25 cellular contexts compared by ENCODE assay signal in genomic region chr16:20818929-20819585, GRCh38. TPM values are rescaled to one million over a fixed set of nuclear protein-coding genes. Genes with fewer than 3 reads are reported as not detected.
DNase-seq lines count a peak whose midpoint lies in the region; ATAC-seq, FAIRE-seq and TF ChIP-seq lines count a peak whose summit lies in the region.
"Had no signal": no experiment of that assay in that cellular context is flagged by ENCODE, and none has a peak within 500 bp of the region (broad histone marks: within the 10 kb centered on the region; RNA-seq: fewer than 3 reads in every experiment).

No MANE protein-coding gene starts in this region.

- no peak overlapping the region for H3K27ac ChIP-seq in SK-N-SH (ENCODE audit: low read depth in 2 of 2, low read length in 1 of 2)
- no peak overlapping the region for H3K27ac ChIP-seq in K562 (ENCODE audit: extremely low read depth, low read depth, low read length)
- H3K27ac ChIP-seq in parathyroid adenoma = peak overlapping the region; percentile 81
- no peak overlapping the region for H3K27ac ChIP-seq in body of pancreas
- H3K27ac ChIP-seq: 22Rv1, A549, BLaER1 had no signal

- BruUV-seq in K562 (replicated peaks; lab: Mats Ljungman, UMichigan) = no TSS peak

- no peaks in the 10 kb centered on the region for H3K9me1 ChIP-seq in K562 (ENCODE audit: control insufficient read depth, insufficient read depth, low read length)

- H3K4me3 ChIP-seq in SK-N-SH (ENCODE audit: low read depth in 2 of 2, low read length in 1 of 2) (no peak overlapping the region), K562 (no peak overlapping the region), parathyroid adenoma (ENCODE audit: low read depth, low read length) (no peak overlapping the region), body of pancreas (no peak overlapping the region)
- H3K4me3 ChIP-seq: A549, BLaER1 had no signal

- peaks cover 18 to 24% of the 10 kb centered on the region in 2 experiments for H3K36me3 ChIP-seq in SK-N-SH (replicated peaks in 1 of 2; ENCODE audit: control insufficient read depth in 1 of 2, insufficient read depth in 2 of 2, low read length in 1 of 2)
- peaks cover 81% of the 10 kb centered on the region; the same call in 2 of the 3 replicates for H3K36me3 ChIP-seq in K562 (ENCODE audit: control insufficient read depth, insufficient read depth, low read length)
- H3K36me3 ChIP-seq in parathyroid adenoma (ENCODE audit: control insufficient read depth, insufficient read depth, low read length) = no peaks in the 10 kb centered on the region
- peaks cover 0 to 2% of the 10 kb centered on the region in 2 donors for H3K36me3 ChIP-seq in body of pancreas (replicated peaks in 1 of 2; ENCODE audit: insufficient read depth in 1 of 2, low read depth in 2 of 2)
- H3K36me3 ChIP-seq: BE2C, BLaER1 had no signal

- H3K9ac ChIP-seq in SK-N-SH (no peak overlapping the region), K562 (ENCODE audit: insufficient read depth in 1 of 2, low read depth in 2 of 2, low read length in 2 of 2) (no peak overlapping the region), parathyroid adenoma (no peak overlapping the region)
- H3K9ac ChIP-seq: BLaER1 had no signal

- H3F3A ChIP-seq in SK-N-SH (replicated peaks; ENCODE audit: insufficient read depth) = no peaks in the 10 kb centered on the region

- H3K79me2 ChIP-seq in SK-N-SH (ENCODE audit: insufficient read depth) = no peaks in the 10 kb centered on the region
- no peaks in the 10 kb centered on the region for H3K79me2 ChIP-seq in K562 (ENCODE audit: control insufficient read depth, insufficient read depth, low read length)
- peaks cover 6% of the 10 kb centered on the region for H3K79me2 ChIP-seq in parathyroid adenoma

- TF ChIP-seq POLR2A in K562 (conservative IDR thresholded peaks at IDR 0.05) (no peak), body of pancreas (IDR thresholded peaks at IDR 0.05) (no peak)

- no peaks in the 10 kb centered on the region for H3K4me1 ChIP-seq in SK-N-SH (ENCODE audit: control insufficient read depth in 1 of 2, insufficient read depth in 2 of 2, low read depth in 1 of 2, low read length in 1 of 2)
- no peaks in the 10 kb centered on the region for H3K4me1 ChIP-seq in K562 (replicated peaks in 1 of 2; ENCODE audit: control insufficient read depth in 2 of 2, insufficient read depth in 2 of 2, low read length in 2 of 2)
- H3K4me1 ChIP-seq in parathyroid adenoma = peaks cover 54% of the 10 kb centered on the region
- no peaks in the 10 kb centered on the region for H3K4me1 ChIP-seq in body of pancreas
- H3K4me1 ChIP-seq: A549, BE2C had no signal

- POLR2A ChIA-PET in SK-N-SH (lab: Yijun Ruan, JAX) = no interaction called here
- POLR2A ChIA-PET in K562 (lab: Yijun Ruan, JAX) = interaction anchor here (0.6 to 1.6 kb wide), 5 partner anchors 11 to 19 kb away, joined by 3 to 5 read pairs (median 4); partner anchors contain the start of genes ERI2 and REXO5

- no peaks in the 10 kb centered on the region for H4K20me1 ChIP-seq in SK-N-SH (ENCODE audit: insufficient read depth)
- H4K20me1 ChIP-seq in K562 (replicated peaks; ENCODE audit: control insufficient read depth, insufficient read depth, low read length) = no peaks in the 10 kb centered on the region
- H4K20me1 ChIP-seq: BLaER1 had no signal

- no peak overlapping the region for H3K4me2 ChIP-seq in SK-N-SH
- H3K4me2 ChIP-seq in K562 (ENCODE audit: insufficient read depth, low read length) = no peak overlapping the region
- no peak overlapping the region for H3K4me2 ChIP-seq in parathyroid adenoma (ENCODE audit: low read length)
- H3K4me2 ChIP-seq: A549, BLaER1 had no signal

- TF ChIP-seq CTCF in SK-N-SH (IDR thresholded peaks at IDR 0.05) (no peak), K562 (IDR thresholded peaks at IDR 0.05 in 2 of 3, conservative IDR thresholded peaks at IDR 0.05 in 1 of 3; ENCODE audit: insufficient read depth in 2 of 3, low read depth in 1 of 3, low read length in 3 of 3) (no peak), parathyroid adenoma (IDR thresholded peaks at IDR 0.05) (no peak), body of pancreas (IDR thresholded peaks at IDR 0.05) (no peak)

- no peak for TF ChIP-seq EP300 in SK-N-SH (IDR thresholded peaks at IDR 0.05; ENCODE audit: borderline replicate concordance in 1 of 2, low read depth in 1 of 2, low read length in 1 of 2)
- no peak for TF ChIP-seq EP300 in K562 (IDR thresholded peaks at IDR 0.05; ENCODE audit: low read length)

- H2AFZ ChIP-seq in SK-N-SH (ENCODE audit: low read depth) = no peak overlapping the region
- H2AFZ ChIP-seq in K562 (ENCODE audit: low read depth, low read length) = no peak overlapping the region
- no peak overlapping the region for H2AFZ ChIP-seq in parathyroid adenoma

- CTCF ChIA-PET in SK-N-SH (lab: Yijun Ruan, JAX) (interaction anchor here (0.7 kb wide), 1 partner anchor 52 kb away, joined by 3 read pairs; no protein-coding TSS in a partner anchor), K562 (lab: Yijun Ruan, JAX; ENCODE audit: low intra/inter-chr PET ratio) (interaction anchor here (0.6 kb wide), 1 partner anchor 265 kb away, joined by 6 read pairs; no protein-coding TSS in a partner anchor)

- ATAC-seq in SK-N-SH treated with all-trans-retinoic acid at 6 μM for 48 hours (no peak), K562 (no peak), body of pancreas (no peak)
- ATAC-seq: A549 had no signal

- in situ Hi-C loops in K562 (cut with MboI) = no loop called here

- no peak for DNase-seq in SK-N-SH
- no peak for DNase-seq in K562 (ENCODE audit: extremely low read depth in 1 of 4, low spot score in 3 of 4)
- no peak for DNase-seq in body of pancreas
- DNase-seq in AG08395 (ENCODE audit: low spot score) = no peak
- DNase-seq: BE2C; C1 segment of cervical spinal cord; CD4-positive, alpha-beta memory T cell; CD4-positive, CD25-positive, alpha-beta regulatory T cell; CD8-positive, alpha-beta memory T cell; COR-L47; DMS 273 treated with DMSO at 0.1 percent for 48 hours; DMS153; DMS53; DMS79; DND-41; EL had no signal

- WGBS in SK-N-SH (ENCODE audit: low lambda C conversion rate) = 97% methylated on average over 4 of the region's 4 CpGs
- WGBS in K562 (ENCODE audit: insufficient coverage, low coverage, missing lambda C conversion rate) = 86% methylated on average over 3 of the region's 4 CpGs
- WGBS in body of pancreas, 2 donors = 97% methylated on average over 4 of the region's 4 CpGs

- no peaks in the 10 kb centered on the region for H3K9me2 ChIP-seq in SK-N-SH

- intact Hi-C loops in K562 (cut with micrococcal nuclease) = no loop called here
- intact Hi-C loops in body of pancreas (cut with DNase I) = no loop called here

- FAIRE-seq in K562 (lab: Jason Lieb, UNC) = no peak
- FAIRE-seq: A549, G401.6, GM12892, GM18507, GM19239 had no signal

- no peak for TF ChIP-seq RAD21 in SK-N-SH (IDR thresholded peaks at IDR 0.05; ENCODE audit: low read length)
- TF ChIP-seq RAD21 in K562 (CRISPR knock-in tag; conservative IDR thresholded peaks at IDR 0.05 in 1 of 2, IDR thresholded peaks at IDR 0.05 in 1 of 2) = no peak

- H3K27me3 ChIP-seq in SK-N-SH (ENCODE audit: insufficient read depth) (no peaks in the 10 kb centered on the region), K562 (ENCODE audit: control insufficient read depth in 2 of 2, insufficient read depth in 2 of 2, low read length in 2 of 2) (no peaks in the 10 kb centered on the region), parathyroid adenoma (ENCODE audit: control insufficient read depth, insufficient read depth, low read length) (no peaks in the 10 kb centered on the region), body of pancreas (no peaks in the 10 kb centered on the region)
- H3K27me3 ChIP-seq: BE2C, BLaER1 had no signal

- H3K9me3 ChIP-seq in SK-N-SH (no peaks in the 10 kb centered on the region), K562 (replicated peaks; ENCODE audit: control insufficient read depth, insufficient read depth, low read depth, low read length) (no peaks in the 10 kb centered on the region), parathyroid adenoma (ENCODE audit: control insufficient read depth, low read length) (no peaks in the 10 kb centered on the region), body of pancreas (no peaks in the 10 kb centered on the region)
- H3K9me3 ChIP-seq: A549, BE2C had no signal

RNA-seq across cellular contexts. Expression of gene REXO5, which starts 12.7 kb away (rescaled TPM):
- polyA plus RNA-seq in SK-N-SH (2012; rRNA removed) = 3.8 and 5.2 TPM in 2 replicates
- 3.4 TPM in 2 replicates for polyA plus RNA-seq in SK-N-SH (2012; cell fraction: cytosol; rRNA removed)
- 8.2 and 9.3 TPM in 2 replicates for polyA plus RNA-seq in SK-N-SH (2012; cell fraction: nucleus; rRNA removed)
- total RNA-seq in K562 (2011; cell fraction: chromatin; rRNA removed; ENCODE audit: low replicate concordance) = 70.6 and 104 TPM in 2 replicates
- 39.7 and 39.9 TPM in 2 replicates for total RNA-seq in K562 (2011; cell fraction: nucleolus; rRNA removed)
- 58.3 and 71.0 TPM in 2 replicates for total RNA-seq in K562 (2011; cell fraction: nucleoplasm; rRNA removed)
- total RNA-seq in K562 (2014; rRNA removed) = 25.4 and 27.6 TPM in 2 replicates
- total RNA-seq in K562 (2014; rRNA removed; fragmentation: Illumina TruSeq; extraction: Trizol) = 25.3 and 28.7 TPM in 2 replicates
- total RNA-seq in K562 (2015; rRNA removed; fragmentation: Illumina TruSeq; extraction: Trizol) = 30.8 and 32.5 TPM in 2 replicates
- total RNA-seq in K562 (2021) = 24.4 and 25.9 TPM in 2 replicates
- 43.7 and 45.1 TPM in 2 replicates for polyA plus RNA-seq in K562 (2011; rRNA removed)
- 13.4 and 19.6 TPM in 2 replicates for polyA plus RNA-seq in K562 (2011; cell fraction: cytosol; rRNA removed)
- 56.3 and 65.5 TPM in 2 replicates for polyA plus RNA-seq in K562 (2011; cell fraction: nucleus; rRNA removed)
- polyA plus RNA-seq in K562 (2012) = 21.0 and 35.6 TPM in 2 replicates
- polyA plus RNA-seq in K562 (2014; fragmentation: Illumina TruSeq; extraction: Trizol) = 28.0 and 28.5 TPM in 2 replicates
- polyA plus RNA-seq in K562 (2014; fragmentation: Nextera tagmentation; extraction: Ambion mirVana) = 10 to 100 TPM; 10.5 to 13.1 TPM
- 23.8 and 30.3 TPM in 2 replicates for polyA plus RNA-seq in K562 (2014; rRNA removed)
- 56.2 and 67.1 TPM in 2 replicates for polyA minus RNA-seq in K562 (2011; rRNA and poly(A)+ RNA removed)
- 22.6 and 24.3 TPM in 2 replicates for polyA minus RNA-seq in K562 (2011; cell fraction: cytosol; rRNA and poly(A)+ RNA removed)
- polyA minus RNA-seq in K562 (2011; cell fraction: nucleus; rRNA and poly(A)+ RNA removed) = 37.7 and 66.2 TPM in 2 replicates
- 1 to 10 TPM; 2.3 to 3.6 TPM for total RNA-seq in body of pancreas

RNA-seq across cellular contexts. Expression of gene ERI2, which starts 12.8 kb away (rescaled TPM):
- 9.1 and 13.6 TPM in 2 replicates for polyA plus RNA-seq in SK-N-SH (2012; rRNA removed)
- 11.7 and 13.2 TPM in 2 replicates for polyA plus RNA-seq in SK-N-SH (2012; cell fraction: cytosol; rRNA removed)
- polyA plus RNA-seq in SK-N-SH (2012; cell fraction: nucleus; rRNA removed) = 16.7 and 21.1 TPM in 2 replicates
- total RNA-seq in K562 (2011; cell fraction: chromatin; rRNA removed; ENCODE audit: low replicate concordance) = 34.3 and 68.1 TPM in 2 replicates
- total RNA-seq in K562 (2011; cell fraction: nucleolus; rRNA removed) = 29.9 and 32.4 TPM in 2 replicates
- 36.9 and 47.4 TPM in 2 replicates for total RNA-seq in K562 (2011; cell fraction: nucleoplasm; rRNA removed)
- 39.7 and 50.9 TPM in 2 replicates for total RNA-seq in K562 (2014; rRNA removed)
- 57.0 and 67.3 TPM in 2 replicates for total RNA-seq in K562 (2014; rRNA removed; fragmentation: Illumina TruSeq; extraction: Trizol)
- total RNA-seq in K562 (2015; rRNA removed; fragmentation: Illumina TruSeq; extraction: Trizol) = 52.4 and 56.8 TPM in 2 replicates
- total RNA-seq in K562 (2021) = 52.2 and 54.0 TPM in 2 replicates
- 43.3 and 48.1 TPM in 2 replicates for polyA plus RNA-seq in K562 (2011; rRNA removed)
- 9.7 and 15.2 TPM in 2 replicates for polyA plus RNA-seq in K562 (2011; cell fraction: cytosol; rRNA removed)
- polyA plus RNA-seq in K562 (2011; cell fraction: nucleus; rRNA removed) = 49.4 and 58.9 TPM in 2 replicates
- polyA plus RNA-seq in K562 (2012) = 30.2 and 41.2 TPM in 2 replicates
- 45.6 and 48.1 TPM in 2 replicates for polyA plus RNA-seq in K562 (2014; fragmentation: Illumina TruSeq; extraction: Trizol)
- 10 to 100 TPM; 23.3 to 33.1 TPM for polyA plus RNA-seq in K562 (2014; fragmentation: Nextera tagmentation; extraction: Ambion mirVana)
- 39.1 and 43.6 TPM in 2 replicates for polyA plus RNA-seq in K562 (2014; rRNA removed)
- 37.9 and 42.8 TPM in 2 replicates for polyA minus RNA-seq in K562 (2011; rRNA and poly(A)+ RNA removed)
- polyA minus RNA-seq in K562 (2011; cell fraction: cytosol; rRNA and poly(A)+ RNA removed) = 21.3 and 21.5 TPM in 2 replicates
- polyA minus RNA-seq in K562 (2011; cell fraction: nucleus; rRNA and poly(A)+ RNA removed) = 45.8 and 58.8 TPM in 2 replicates
- total RNA-seq in body of pancreas = 10 to 100 TPM; 13.2 to 16.3 TPM

RNA-seq across cellular contexts. Expression of gene ACSM3, which starts 55.2 kb away (rescaled TPM):
- polyA plus RNA-seq in SK-N-SH (2012; rRNA removed) (0.44 and 0.80 TPM in 2 replicates), K562 (2011; rRNA removed) (146 and 714 TPM in 2 replicates), K562 (2014; fragmentation: Illumina TruSeq; extraction: Trizol) (167 and 204 TPM in 2 replicates), K562 (2014; fragmentation: Nextera tagmentation; extraction: Ambion mirVana) (100 to 1,000 TPM; 198 to 259 TPM), K562 (2014; rRNA removed) (144 and 177 TPM in 2 replicates)
- polyA plus RNA-seq in SK-N-SH (2012; cell fraction: cytosol; rRNA removed) = 0.81 and 0.89 TPM in 2 replicates
- polyA plus RNA-seq in SK-N-SH (2012; cell fraction: nucleus; rRNA removed) = 0.38 and 0.42 TPM in 2 replicates
- total RNA-seq in K562 (2011; cell fraction: chromatin; rRNA removed; ENCODE audit: low replicate concordance) = 33.7 and 78.4 TPM in 2 replicates
- total RNA-seq in K562 (2011; cell fraction: nucleolus; rRNA removed) = 21.3 and 38.4 TPM in 2 replicates
- total RNA-seq in K562 (2011; cell fraction: nucleoplasm; rRNA removed) = 43.1 and 57.8 TPM in 2 replicates
- total RNA-seq in K562 (2014; rRNA removed) (97.2 and 112 TPM in 2 replicates), K562 (2014; rRNA removed; fragmentation: Illumina TruSeq; extraction: Trizol) (182 and 199 TPM in 2 replicates), K562 (2015; rRNA removed; fragmentation: Illumina TruSeq; extraction: Trizol) (392 and 420 TPM in 2 replicates), K562 (2021) (128 and 134 TPM in 2 replicates), body of pancreas (10 to 100 TPM; 65.9 to 89.2 TPM)
- polyA plus RNA-seq in K562 (2011; cell fraction: cytosol; rRNA removed) = 70.4 and 575 TPM in 2 replicates
- polyA plus RNA-seq in K562 (2011; cell fraction: nucleus; rRNA removed) = 74.5 and 364 TPM in 2 replicates
- 318 and 712 TPM in 2 replicates for polyA plus RNA-seq in K562 (2012)
- 85.9 and 521 TPM in 2 replicates for polyA minus RNA-seq in K562 (2011; rRNA and poly(A)+ RNA removed)
- polyA minus RNA-seq in K562 (2011; cell fraction: cytosol; rRNA and poly(A)+ RNA removed) = 40.1 and 172 TPM in 2 replicates
- 35.1 and 255 TPM in 2 replicates for polyA minus RNA-seq in K562 (2011; cell fraction: nucleus; rRNA and poly(A)+ RNA removed)

Comparison
In these comparisons a context has a peak if more than half of its experiments do, and no peak if none do; other contexts are left out.
1. RNA of gene REXO5, which starts 12.7 kb away (total RNA-seq): 24.4 to 104 TPM in K562; 2.3 to 3.6 TPM in body of pancreas; every median in the first group is over 4 times any median in the second.